In the genomic region with DNA sequence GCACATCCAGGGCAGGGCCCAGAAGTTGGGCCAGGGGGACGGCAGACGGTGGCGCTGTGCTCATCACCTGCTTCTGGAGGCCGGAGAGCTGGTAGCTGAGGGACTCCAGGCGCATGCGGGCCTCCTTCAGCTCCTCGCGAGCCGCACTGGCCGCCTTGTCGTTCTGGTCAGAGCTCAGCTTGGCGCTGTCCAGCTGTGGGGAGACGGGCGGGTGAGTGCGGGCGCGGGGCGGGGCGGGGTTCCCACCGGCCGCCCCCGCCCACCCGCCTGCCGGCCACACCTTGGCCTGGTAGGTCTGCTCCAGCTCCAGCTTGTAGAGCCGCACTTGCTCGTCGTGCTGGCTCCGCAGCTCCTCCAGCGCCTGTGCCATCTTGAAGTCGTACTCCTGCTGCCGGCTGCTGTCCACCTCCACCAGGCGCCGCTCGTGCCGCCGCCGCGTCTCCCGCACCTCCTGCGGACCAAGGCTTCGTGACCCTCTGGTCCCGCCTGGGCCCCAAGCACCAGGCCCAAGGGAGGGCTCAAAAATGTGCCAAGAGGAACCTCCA, we compare ENCODE assay signal across 25 cellular contexts.
"Had no signal": no experiment of that assay in that cellular context is flagged by ENCODE, and none has a peak within 500 bp of the region (broad histone marks: within the 10 kb centered on the region; RNA-seq: fewer than 3 reads in every experiment).

No MANE protein-coding gene starts in this region.

- H3K9me3 ChIP-seq: colonic mucosa, esophagus squamous epithelium, gastroesophageal sphincter had no signal

- H3K27ac ChIP-seq: brain microvascular endothelial cell, colonic mucosa, epithelial cell of prostate, esophagus squamous epithelium, gastroesophageal sphincter had no signal

- H3K27me3 Mint-ChIP-seq: activated CD4-positive, alpha-beta T cell treated with anti-CD3 and anti-CD28 coated beads for 36 hours; activated CD8-positive, alpha-beta T cell treated with anti-CD3 and anti-CD28 coated beads for 36 hours; activated naive CD8-positive, alpha-beta T cell; activated T-helper 17 cell treated with anti-CD3 and anti-CD28 coated beads, Interleukin-2, amount 50 U/mL, for 72 hours had no signal

- H3K4me3 ChIP-seq: colonic mucosa, esophagus squamous epithelium, gastroesophageal sphincter had no signal

- ATAC-seq: activated CD4-positive, alpha-beta T cell treated with anti-CD3 and anti-CD28 coated beads for 36 hours; activated CD8-positive, alpha-beta T cell treated with anti-CD3 and anti-CD28 coated beads for 36 hours; activated T-cell treated with anti-CD3 and anti-CD28 coated beads, Interleukin-2, amount 50 U/mL, for 4 hours; activated T-helper 17 cell treated with anti-CD3 and anti-CD28 coated beads, Interleukin-2, amount 50 U/mL, for 72 hours; gastroesophageal sphincter had no signal

- H3K4me1 ChIP-seq: colonic mucosa, esophagus squamous epithelium, gastroesophageal sphincter had no signal

- H3K27me3 ChIP-seq: brain microvascular endothelial cell, colonic mucosa, esophagus squamous epithelium, gastroesophageal sphincter had no signal

- H3K36me3 Mint-ChIP-seq: activated naive CD8-positive, alpha-beta T cell had no signal

- H3K27ac Mint-ChIP-seq: activated CD4-positive, alpha-beta T cell treated with anti-CD3 and anti-CD28 coated beads for 36 hours; activated CD8-positive, alpha-beta T cell treated with anti-CD3 and anti-CD28 coated beads for 36 hours; activated naive CD8-positive, alpha-beta T cell; activated T-helper 17 cell treated with anti-CD3 and anti-CD28 coated beads, Interleukin-2, amount 50 U/mL, for 72 hours had no signal

- DNase-seq: activated CD4-positive, alpha-beta T cell treated with anti-CD3 and anti-CD28 coated beads for 36 hours; activated CD4-positive, alpha-beta T cell treated with anti-CD3 and anti-CD28 coated beads, Interleukin-2, amount 50 U/mL, for 1 hour; activated CD4-positive, alpha-beta T cell treated with anti-CD3 and anti-CD28 coated beads, Interleukin-2, amount 50 U/mL, for 48 hours; activated CD4-positive, CD25-positive, alpha-beta regulatory T cell; activated CD4-positive, CD25-positive, alpha-beta regulatory T cell treated with anti-CD3 and anti-CD28 coated beads, Interleukin-2, amount 50 U/mL, for 72 hours; activated CD8-positive, alpha-beta memory T cell treated with anti-CD3 and anti-CD28 coated beads for 24 hours; activated CD8-positive, alpha-beta T cell treated with anti-CD3 and anti-CD28 coated beads for 36 hours; activated effector memory CD4-positive, alpha-beta T cell treated with Interleukin-2 at 50 U/mL for 16 hours; activated gamma-delta T cell treated with Interleukin-2 at 50 U/mL for 16 hours; activated naive CD4-positive, alpha-beta T cell treated with anti-CD3 and anti-CD28 coated beads, Interleukin-2, amount 50 U/mL, for 16 hours; activated naive CD4-positive, alpha-beta T cell treated with Interleukin-2 at 50 U/mL for 16 hours; activated T-cell treated with anti-CD3 and anti-CD28 coated beads, Interleukin-2, amount 50 U/mL, for 4 hours; amniotic stem cell; anterior cingulate cortex; brain microvascular endothelial cell; caudate nucleus; colonic mucosa; effector CD8-positive, alpha-beta T cell; esophagus squamous epithelium; foreskin melanocyte; T-helper 2 cell had no signal

- H3K4me3 Mint-ChIP-seq: activated CD4-positive, alpha-beta T cell treated with anti-CD3 and anti-CD28 coated beads for 36 hours; activated CD8-positive, alpha-beta T cell treated with anti-CD3 and anti-CD28 coated beads for 36 hours; activated naive CD8-positive, alpha-beta T cell; activated T-cell treated with anti-CD3 and anti-CD28 coated beads, Interleukin-2, amount 50 U/mL, for 4 hours; activated T-helper 17 cell treated with anti-CD3 and anti-CD28 coated beads, Interleukin-2, amount 50 U/mL, for 72 hours had no signal

- H3K9me3 Mint-ChIP-seq: activated CD8-positive, alpha-beta T cell treated with anti-CD3 and anti-CD28 coated beads for 36 hours; activated T-cell treated with anti-CD3 and anti-CD28 coated beads, Interleukin-2, amount 50 U/mL, for 4 hours; activated T-helper 17 cell treated with anti-CD3 and anti-CD28 coated beads, Interleukin-2, amount 50 U/mL, for 72 hours had no signal

- H3K4me1 Mint-ChIP-seq: activated CD4-positive, alpha-beta T cell treated with anti-CD3 and anti-CD28 coated beads for 36 hours; activated T-helper 17 cell treated with anti-CD3 and anti-CD28 coated beads, Interleukin-2, amount 50 U/mL, for 72 hours had no signal
